ENCODE assay signal across 25 cellular contexts in genomic region chr1:19636065-19636464, GRCh38. TPM values are rescaled to one million over a fixed set of nuclear protein-coding genes. Genes with fewer than 3 reads are reported as not detected.
"Had no signal": no experiment of that assay in that cellular context is flagged by ENCODE, and none has a peak within 500 bp of the region (broad histone marks: within the 10 kb centered on the region; RNA-seq: fewer than 3 reads in every experiment).

No MANE protein-coding gene starts in this region.

- DNase-seq: activated CD4-positive, alpha-beta memory T cell treated with anti-CD3 and anti-CD28 coated beads for 36 hours; activated CD4-positive, alpha-beta T cell treated with anti-CD3 and anti-CD28 coated beads, Interleukin-2, amount 10 ng/mL, durations not matched to agents 7 days and 5 days; activated CD4-positive, CD25-positive, alpha-beta regulatory T cell; activated CD8-positive, alpha-beta memory T cell treated with anti-CD3 and anti-CD28 coated beads for 24 hours; activated gamma-delta T cell; activated naive CD4-positive, alpha-beta T cell treated with anti-CD3 and anti-CD28 coated beads for 36 hours; activated naive CD8-positive, alpha-beta T cell treated with anti-CD3 and anti-CD28 coated beads for 36 hours; activated T-cell treated with anti-CD3 and anti-CD28 coated beads, Interleukin-2, amount 50 U/mL, for 4 hours; Karpas-422; MM.1S; NCI-H1105; NCI-H1436 treated with DMSO at 0.1 percent for 48 hours; NCI-H187; NCI-H2081; NCI-H446; NCI-H524; Peyer's patch; SHP77; T-cell; T-helper 2 cell; T1000 had no signal

- H3K4me1 Mint-ChIP-seq: activated CD4-positive, alpha-beta T cell treated with anti-CD3 and anti-CD28 coated beads, Interleukin-2, amount 10 ng/mL, durations not matched to agents 7 days and 5 days; activated naive CD8-positive, alpha-beta T cell treated with anti-CD3 and anti-CD28 coated beads for 36 hours; T-cell had no signal

- H3K36me3 Mint-ChIP-seq: activated CD4-positive, alpha-beta memory T cell treated with anti-CD3 and anti-CD28 coated beads for 36 hours; activated naive CD8-positive, alpha-beta T cell treated with anti-CD3 and anti-CD28 coated beads for 36 hours; T-cell had no signal

- H3K27ac ChIP-seq: breast epithelium, Peyer's patch, SJSA1, VCaP had no signal

- H3K4me1 ChIP-seq: breast epithelium, SJSA1 had no signal

- H3K27ac Mint-ChIP-seq: activated CD4-positive, alpha-beta memory T cell treated with anti-CD3 and anti-CD28 coated beads for 36 hours; activated CD4-positive, alpha-beta T cell treated with anti-CD3 and anti-CD28 coated beads, Interleukin-2, amount 10 ng/mL, durations not matched to agents 7 days and 5 days; activated naive CD4-positive, alpha-beta T cell treated with anti-CD3 and anti-CD28 coated beads for 36 hours; activated naive CD8-positive, alpha-beta T cell treated with anti-CD3 and anti-CD28 coated beads for 36 hours; T-cell had no signal

- H3K27me3 Mint-ChIP-seq: activated CD4-positive, alpha-beta memory T cell treated with anti-CD3 and anti-CD28 coated beads for 36 hours; activated naive CD8-positive, alpha-beta T cell treated with anti-CD3 and anti-CD28 coated beads for 36 hours; T-cell had no signal

- ATAC-seq: activated T-cell treated with anti-CD3 and anti-CD28 coated beads, Interleukin-2, amount 50 U/mL, for 4 hours; T-cell had no signal

- H3K4me3 Mint-ChIP-seq: activated CD4-positive, alpha-beta memory T cell treated with anti-CD3 and anti-CD28 coated beads for 36 hours; activated CD4-positive, alpha-beta T cell treated with anti-CD3 and anti-CD28 coated beads, Interleukin-2, amount 10 ng/mL, durations not matched to agents 7 days and 5 days; activated naive CD4-positive, alpha-beta T cell treated with anti-CD3 and anti-CD28 coated beads for 36 hours; activated naive CD8-positive, alpha-beta T cell treated with anti-CD3 and anti-CD28 coated beads for 36 hours; activated T-cell treated with anti-CD3 and anti-CD28 coated beads, Interleukin-2, amount 50 U/mL, for 4 hours; T-cell had no signal

- H3K27me3 ChIP-seq: breast epithelium, Peyer's patch had no signal

- H3K36me3 ChIP-seq: breast epithelium, Peyer's patch, SJSA1 had no signal

- H3K9me3 ChIP-seq: breast epithelium, Peyer's patch, SJSA1 had no signal

- H3K9me3 Mint-ChIP-seq: activated CD4-positive, alpha-beta memory T cell treated with anti-CD3 and anti-CD28 coated beads for 36 hours; activated CD4-positive, alpha-beta T cell treated with anti-CD3 and anti-CD28 coated beads, Interleukin-2, amount 10 ng/mL, durations not matched to agents 7 days and 5 days; activated naive CD4-positive, alpha-beta T cell treated with anti-CD3 and anti-CD28 coated beads for 36 hours; activated naive CD8-positive, alpha-beta T cell treated with anti-CD3 and anti-CD28 coated beads for 36 hours; activated T-cell treated with anti-CD3 and anti-CD28 coated beads, Interleukin-2, amount 50 U/mL, for 4 hours; T-cell had no signal

- H3K4me3 ChIP-seq: breast epithelium, Peyer's patch, SJSA1 had no signal

RNA-seq across cellular contexts. Expression of gene HTR6, which starts 28.6 kb away (rescaled TPM):
- total RNA-seq: activated naive CD8-positive, alpha-beta T cell treated with anti-CD3 and anti-CD28 coated beads for 36 hours; breast epithelium; SJSA1 had no signal
- polyA plus RNA-seq: adipose tissue had no signal
